8 cellular contexts compared by ENCODE assay signal in the genomic region with DNA sequence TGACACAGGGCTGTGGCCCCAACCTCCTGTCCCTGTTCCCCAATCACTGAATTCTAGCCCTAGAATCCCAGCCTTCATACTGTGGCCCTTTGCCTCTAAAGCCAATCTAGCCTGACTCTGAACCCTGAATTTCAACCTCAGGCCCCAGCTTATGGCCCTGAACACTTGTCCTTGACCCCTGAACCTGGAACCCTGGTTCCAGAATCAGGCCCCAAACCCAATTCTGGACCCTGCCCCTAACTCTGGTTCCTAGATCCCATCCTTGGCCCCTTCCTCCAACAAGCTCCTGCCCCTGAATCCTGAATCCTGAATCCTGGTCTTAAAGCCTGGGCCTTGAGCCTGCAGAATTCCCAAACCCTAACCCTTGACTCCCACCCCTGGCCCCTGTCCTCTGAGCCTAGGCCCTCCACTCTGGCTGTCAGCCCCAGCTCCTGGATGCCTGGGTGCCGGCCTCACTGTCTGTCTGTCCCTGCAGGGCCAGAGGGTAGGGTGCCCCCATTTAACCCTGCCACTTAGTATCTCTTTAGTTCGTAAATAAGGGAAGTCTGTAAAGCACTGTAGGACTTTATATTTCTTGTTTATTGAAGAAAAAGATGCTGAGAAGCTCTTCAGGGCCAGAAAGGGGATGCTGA. TPM values are rescaled to one million over a fixed set of nuclear protein-coding genes. Genes with fewer than 3 reads are reported as not detected.
DNase-seq lines count a peak whose midpoint lies in the region; ATAC-seq, FAIRE-seq and TF ChIP-seq lines count a peak whose summit lies in the region.

No MANE protein-coding gene starts in this region.

- H3K4ac ChIP-seq in mesendoderm (ENCODE audit: low read depth, low read length), result no peak overlapping the region

- WGBS in mesendoderm (ENCODE audit: extremely low coverage, insufficient coverage, low lambda C conversion rate), result no CpG with 5 or more reads among the region's 2 CpGs

- peak overlapping the region; percentile 70 for H3K4me3 ChIP-seq in brain microvascular endothelial cell (ENCODE audit: low read depth, low read length)
- H3K4me3 ChIP-seq in mesendoderm (ENCODE audit: low read length), result no peak overlapping the region
- peak overlapping the region; percentile 60 to 89 for H3K4me3 ChIP-seq in uterus

- H3K27me3 ChIP-seq in brain microvascular endothelial cell (replicated peaks) (no peaks in the 10 kb centered on the region), mesendoderm (ENCODE audit: insufficient read depth, low read length, poor library complexity) (no peaks in the 10 kb centered on the region), uterus (no peaks in the 10 kb centered on the region)

- no peaks in the 10 kb centered on the region for H3K36me3 ChIP-seq in brain microvascular endothelial cell (replicated peaks)
- H3K36me3 ChIP-seq in mesendoderm (ENCODE audit: control insufficient read depth, insufficient read depth, low read length), result no peaks in the 10 kb centered on the region
- H3K36me3 ChIP-seq in uterus, result no peaks in the 10 kb centered on the region

- peak overlapping the region; percentile 49 for H3K4me2 ChIP-seq in mesendoderm (ENCODE audit: low read length)

- no peak for TF ChIP-seq POLR2A in uterus (IDR thresholded peaks at IDR 0.05)
- no peak for TF ChIP-seq POLR2A in H54 (IDR thresholded peaks at IDR 0.05; ENCODE audit: low read depth, low read length)

- H2AK5ac ChIP-seq in mesendoderm (ENCODE audit: low read length), result no peak overlapping the region

- DNase-seq in activated effector memory CD4-positive, alpha-beta T cell treated with anti-CD3 and anti-CD28 coated beads, Interleukin-2, amount 50 U/mL, for 16 hours, result peak; percentile 56
- DNase-seq in activated effector memory CD4-positive, alpha-beta T cell treated with Interleukin-2 at 50 U/mL for 16 hours, result no peak
- no peak for DNase-seq in brain microvascular endothelial cell
- DNase-seq in mesendoderm, result no peak
- DNase-seq in uterus, result no peak
- no peak for DNase-seq in epidermal melanocyte (ENCODE audit: insufficient read length, low spot score)
- DNase-seq in H54 (ENCODE audit: insufficient read length, low spot score), result no peak

- H3K9me3 ChIP-seq in uterus, result no peaks in the 10 kb centered on the region

- no peak overlapping the region for H3K27ac ChIP-seq in brain microvascular endothelial cell
- no peak overlapping the region for H3K27ac ChIP-seq in mesendoderm (ENCODE audit: low read depth, low read length)
- H3K27ac ChIP-seq in uterus, result peak overlapping the region; percentile 82 to 90

- peak overlapping the region; percentile 83 for H3K9ac ChIP-seq in mesendoderm (ENCODE audit: low read length)

- FAIRE-seq in H54 (lab: Jason Lieb, UNC), result no peak

- peak overlapping the region; percentile 85 for H3K56ac ChIP-seq in mesendoderm (ENCODE audit: low read length)

- H3K79me1 ChIP-seq in mesendoderm (ENCODE audit: low read length), result peaks cover 7% of the 10 kb centered on the region

- H2BK15ac ChIP-seq in mesendoderm (replicated peaks; ENCODE audit: low read depth), result no peak overlapping the region

- intact Hi-C loops in uterus (cut with DNase I; ENCODE audit: low total_unique reads), result loop anchor here (2.0 to 5.0 kb wide), 2 partner anchors 76 to 98 kb away; no protein-coding TSS in a partner anchor

- no peak overlapping the region for H4K8ac ChIP-seq in mesendoderm (ENCODE audit: low read depth, low read length)

- peak overlapping the region; percentile 80 for H3K23ac ChIP-seq in mesendoderm (ENCODE audit: low read length)

- ATAC-seq in GM21367 (IDR thresholded peaks at IDR 0.05; ENCODE audit: unreplicated experiment), result no peak

- H2BK5ac ChIP-seq in mesendoderm (ENCODE audit: low read length), result no peak overlapping the region

- no peak overlapping the region for H4K5ac ChIP-seq in mesendoderm (ENCODE audit: low read length)

- H3K18ac ChIP-seq in mesendoderm (ENCODE audit: low read length), result no peak overlapping the region

- H2BK120ac ChIP-seq in mesendoderm (ENCODE audit: low read depth, low read length), result no peak overlapping the region

- H3K79me2 ChIP-seq in mesendoderm (ENCODE audit: control insufficient read depth, insufficient read depth, low read length), result peaks cover 1% of the 10 kb centered on the region

- in situ Hi-C loops in brain microvascular endothelial cell (cut with HindIII; ENCODE audit: low pct_ligation_motif_present, low sequenced_read_pairs), result no loop called here

- TF ChIP-seq CTCF in brain microvascular endothelial cell (IDR thresholded peaks at IDR 0.05; ENCODE audit: low read depth, low read length, missing control alignments) (no peak), uterus (IDR thresholded peaks at IDR 0.05) (no peak)

- H3K4me1 ChIP-seq in mesendoderm (ENCODE audit: control insufficient read depth, low read depth, low read length) (peaks cover 3% of the 10 kb centered on the region), uterus (peaks cover 7 to 13% of the 10 kb centered on the region in 2 donors)

RNA-seq across cellular contexts. Expression of a gene that starts 1.3 kb away (rescaled TPM):
- 17.5 TPM for polyA plus RNA-seq in mesendoderm (2013, experiment 1 of 2)
- polyA plus RNA-seq in mesendoderm (2013, experiment 2 of 2), result 18.1 TPM
- total RNA-seq in uterus, result 100 to 1,000 TPM in 1 of 4 donors, 10 to 100 TPM in 3; 22.5 to 160 (median 93.2) TPM

Comparison
In these comparisons a context has a peak if more than half of its experiments do, and no peak if none do; other contexts are left out.
1. H3K27ac ChIP-seq: peak in uterus (2 of 2); none in brain microvascular endothelial cell (single experiment) and mesendoderm (single experiment).